11 cellular contexts compared by ENCODE assay signal in genomic region chr6:160355001-160355400, GRCh38. TPM values are rescaled to one million over a fixed set of nuclear protein-coding genes. Genes with fewer than 3 reads are reported as not detected.
DNase-seq lines count a peak whose midpoint lies in the region; TF ChIP-seq lines count a peak whose summit lies in the region.
"Had no signal": no experiment of that assay in that cellular context is flagged by ENCODE, and none has a peak within 500 bp of the region (broad histone marks: within the 10 kb centered on the region; RNA-seq: fewer than 3 reads in every experiment).

No MANE protein-coding gene starts in this region.

- no peak overlapping the region for H3K27ac Mint-ChIP-seq in activated naive CD8-positive, alpha-beta T cell treated with anti-CD3 and anti-CD28 coated beads for 36 hours
- H3K27ac Mint-ChIP-seq: CD4-positive, alpha-beta memory T cell had no signal

- in situ Hi-C loops in G401 (cut with HindIII; ENCODE audit: low sequenced_read_pairs) = no loop called here

- no peaks in the 10 kb centered on the region for H3K36me3 Mint-ChIP-seq in activated naive CD8-positive, alpha-beta T cell treated with anti-CD3 and anti-CD28 coated beads for 36 hours
- H3K36me3 Mint-ChIP-seq: CD4-positive, alpha-beta memory T cell had no signal

- H3K27me3 Mint-ChIP-seq in activated naive CD8-positive, alpha-beta T cell treated with anti-CD3 and anti-CD28 coated beads for 36 hours = peaks cover 42% of the 10 kb centered on the region

- DNase-seq in DMS53 (lab: John Stamatoyannopoulos, UW) (peak; percentile 48), LoVo (ENCODE audit: low spot score) (peak; percentile 6), choroid plexus epithelial cell (ENCODE audit: low read depth) (peak; percentile 67), mucosa of gallbladder (ENCODE audit: low spot score) (peak; percentile 42), G401 (ENCODE audit: low spot score) (no peak), NCI-H1105 treated with DMSO at 0.1 percent for 48 hours (lab: John Stamatoyannopoulos, UW) (no peak), NCI-H2107 (lab: John Stamatoyannopoulos, UW) (no peak)
- no peak for DNase-seq in activated naive CD8-positive, alpha-beta T cell treated with anti-CD3 and anti-CD28 coated beads for 36 hours
- DNase-seq: CD4-positive, alpha-beta memory T cell; NCI-H1436; transverse colon had no signal

- TF ChIP-seq CTCF in choroid plexus epithelial cell (conservative IDR thresholded peaks at IDR 0.05; ENCODE audit: low read depth, low read length) = no peak

- no peak overlapping the region for H3K4me3 ChIP-seq in choroid plexus epithelial cell (ENCODE audit: low read depth, low read length)
- H3K4me3 ChIP-seq: transverse colon had no signal

- H3K4me3 Mint-ChIP-seq in activated naive CD8-positive, alpha-beta T cell treated with anti-CD3 and anti-CD28 coated beads for 36 hours = no peak overlapping the region

- H3K9me3 Mint-ChIP-seq in activated naive CD8-positive, alpha-beta T cell treated with anti-CD3 and anti-CD28 coated beads for 36 hours = no peaks in the 10 kb centered on the region

- no peaks in the 10 kb centered on the region for H3K4me1 Mint-ChIP-seq in activated naive CD8-positive, alpha-beta T cell treated with anti-CD3 and anti-CD28 coated beads for 36 hours

RNA-seq across cellular contexts. Expression of gene SLC22A3, which starts 6.8 kb away (rescaled TPM):
- total RNA-seq in mucosa of gallbladder = 36.0 TPM
- total RNA-seq in G401 (2014; rRNA removed; shearing (Covaris generic)) = not detected in 2 replicates
- not detected for total RNA-seq in activated naive CD8-positive, alpha-beta T cell treated with anti-CD3 and anti-CD28 coated beads for 36 hours
- total RNA-seq: CD4-positive, alpha-beta memory T cell had no signal

Comparison
In these comparisons a context has a peak if more than half of its experiments do, and no peak if none do; other contexts are left out.
1. DNase-seq: peak in DMS53 (single experiment), LoVo (single experiment), choroid plexus epithelial cell (single experiment) and mucosa of gallbladder (single experiment); none in G401 (single experiment), NCI-H1105 treated with DMSO at 0.1 percent for 48 hours (single experiment), activated naive CD8-positive, alpha-beta T cell treated with anti-CD3 and anti-CD28 coated beads for 36 hours (single experiment) and NCI-H2107 (single experiment).
2. RNA of gene SLC22A3, which starts 6.8 kb away (total RNA-seq): 36.0 TPM in mucosa of gallbladder (single experiment); not detected in G401 and not detected in activated naive CD8-positive, alpha-beta T cell treated with anti-CD3 and anti-CD28 coated beads for 36 hours; every median in the first group is over 10 times any median in the second.